In the genomic region with DNA sequence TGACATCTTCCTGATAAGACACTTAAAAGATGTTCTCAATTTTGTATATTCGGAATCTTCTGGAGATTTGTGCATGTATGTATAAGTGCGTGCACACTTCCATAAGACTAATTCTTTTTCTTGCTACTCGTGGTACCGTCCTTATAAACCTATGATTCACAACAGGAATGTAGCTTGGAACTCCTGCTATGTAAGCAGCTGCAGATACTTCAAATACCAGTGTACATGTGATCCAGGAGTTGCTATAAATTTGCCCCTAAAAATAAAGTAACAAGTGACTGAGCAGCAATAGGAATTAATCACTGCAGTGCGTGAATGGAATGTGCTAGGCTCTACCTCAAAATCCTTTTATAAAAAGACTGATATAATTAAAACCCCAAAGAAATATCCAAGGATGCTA, we compare ENCODE assay signal across 15 cellular contexts.
DNase-seq lines count a peak whose midpoint lies in the region; ATAC-seq, FAIRE-seq and TF ChIP-seq lines count a peak whose summit lies in the region.
"Had no signal": no experiment of that assay in that cellular context is flagged by ENCODE, and none has a peak within 500 bp of the region (broad histone marks: within the 10 kb centered on the region; RNA-seq: fewer than 3 reads in every experiment).

No MANE protein-coding gene starts in this region.

- H3K4me1 ChIP-seq in right atrium auricular region (no peaks in the 10 kb centered on the region), astrocyte (ENCODE audit: insufficient read depth, low read length) (peaks cover 4% of the 10 kb centered on the region), left ventricle myocardium inferior (peaks cover 10% of the 10 kb centered on the region), upper lobe of right lung (no peaks in the 10 kb centered on the region)

- H3K36me3 Mint-ChIP-seq in astrocyte (ENCODE audit: low read depth, unreplicated experiment) = no peaks in the 10 kb centered on the region
- H3K36me3 Mint-ChIP-seq in naive thymus-derived CD8-positive, alpha-beta T cell = peaks cover 0 to 24% (median 0%) of the 10 kb centered on the region in 3 donors
- peaks cover 5% of the 10 kb centered on the region for H3K36me3 Mint-ChIP-seq in activated CD4-positive, alpha-beta memory T cell treated with anti-CD3 and anti-CD28 coated beads for 36 hours

- H3K27me3 Mint-ChIP-seq in astrocyte (ENCODE audit: low read depth, unreplicated experiment) = no peaks in the 10 kb centered on the region
- H3K27me3 Mint-ChIP-seq in naive thymus-derived CD8-positive, alpha-beta T cell = no peaks in the 10 kb centered on the region
- no peaks in the 10 kb centered on the region for H3K27me3 Mint-ChIP-seq in activated CD4-positive, alpha-beta memory T cell treated with anti-CD3 and anti-CD28 coated beads for 36 hours

- H3K9ac ChIP-seq in astrocyte (ENCODE audit: low read length) = no peak overlapping the region

- H3K27ac ChIP-seq in right atrium auricular region (peak overlapping the region in 1 of 2 donors; percentile 14), astrocyte (ENCODE audit: low read depth, low read length) (peak overlapping the region; percentile 43), left ventricle myocardium inferior (replicated peaks) (peak overlapping the region; percentile 4), upper lobe of right lung (no peak overlapping the region)
- H3K27ac ChIP-seq: heart left ventricle had no signal

- DNase-seq in Right ventricle myocardium inferior (ENCODE audit: missing footprints) (no peak), right atrium auricular region (ENCODE audit: low spot score) (no peak), astrocyte (ENCODE audit: low read depth) (peak; percentile 95), left ventricle myocardium inferior (no peak), upper lobe of right lung (no peak)
- no peak for DNase-seq in naive thymus-derived CD8-positive, alpha-beta T cell
- DNase-seq in activated CD4-positive, alpha-beta memory T cell treated with anti-CD3 and anti-CD28 coated beads for 36 hours = no peak
- DNase-seq: 8988T; activated T-cell treated with anti-CD3 and anti-CD28 coated beads, Interleukin-2, amount 50 U/mL, for 48 hours; heart left ventricle; midbrain; NCI-H510A; retina; substantia nigra had no signal

- ATAC-seq in Right ventricle myocardium inferior = peak; percentile 34
- peak; percentile 70 for ATAC-seq in upper lobe of right lung
- no peak for ATAC-seq in naive thymus-derived CD8-positive, alpha-beta T cell
- ATAC-seq in HG02642 (IDR thresholded peaks at IDR 0.05; ENCODE audit: poor library complexity, unreplicated experiment) = no peak

- no peak for FAIRE-seq in astrocyte (lab: Jason Lieb, UNC)

- H3K9me3 ChIP-seq in right atrium auricular region (no peaks in the 10 kb centered on the region), astrocyte (ENCODE audit: insufficient read depth, low read depth, low read length) (no peaks in the 10 kb centered on the region), left ventricle myocardium inferior (replicated peaks) (peaks cover 14% of the 10 kb centered on the region), upper lobe of right lung (no peaks in the 10 kb centered on the region)

- H3K4me3 Mint-ChIP-seq in astrocyte (ENCODE audit: unreplicated experiment) = no peak overlapping the region
- H3K4me3 Mint-ChIP-seq in naive thymus-derived CD8-positive, alpha-beta T cell = no peak overlapping the region
- no peak overlapping the region for H3K4me3 Mint-ChIP-seq in activated CD4-positive, alpha-beta memory T cell treated with anti-CD3 and anti-CD28 coated beads for 36 hours

- H3K36me3 ChIP-seq in right atrium auricular region (no peaks in the 10 kb centered on the region), astrocyte (ENCODE audit: insufficient read depth, low read length) (no peaks in the 10 kb centered on the region), left ventricle myocardium inferior (no peaks in the 10 kb centered on the region), upper lobe of right lung (no peaks in the 10 kb centered on the region)
- H3K36me3 ChIP-seq: heart left ventricle had no signal

- H3K27me3 ChIP-seq in right atrium auricular region = no peaks in the 10 kb centered on the region
- H3K27me3 ChIP-seq in astrocyte (ENCODE audit: insufficient read depth, low read length) = no peaks in the 10 kb centered on the region
- H3K27me3 ChIP-seq in left ventricle myocardium inferior (ENCODE audit: low read depth) = no peaks in the 10 kb centered on the region
- no peaks in the 10 kb centered on the region for H3K27me3 ChIP-seq in upper lobe of right lung
- H3K27me3 ChIP-seq: heart left ventricle had no signal

- H3K4me3 ChIP-seq in right atrium auricular region (no peak overlapping the region), astrocyte (ENCODE audit: insufficient read depth, low read depth, low read length) (no peak overlapping the region), left ventricle myocardium inferior (no peak overlapping the region), upper lobe of right lung (no peak overlapping the region)
- H3K4me3 ChIP-seq: heart left ventricle had no signal

- peak overlapping the region; percentile 87 for H3K27ac Mint-ChIP-seq in astrocyte (ENCODE audit: unreplicated experiment)
- no peak overlapping the region for H3K27ac Mint-ChIP-seq in naive thymus-derived CD8-positive, alpha-beta T cell
- H3K27ac Mint-ChIP-seq in activated CD4-positive, alpha-beta memory T cell treated with anti-CD3 and anti-CD28 coated beads for 36 hours = no peak overlapping the region

- CTCF ChIA-PET in activated CD4-positive, alpha-beta memory T cell treated with anti-CD3 and anti-CD28 coated beads for 36 hours (lab: Charles Lee) = interaction anchor here (0.5 kb wide), 1 partner anchor 251 kb away, joined by 3 read pairs; no protein-coding TSS in a partner anchor

- peaks cover 24% of the 10 kb centered on the region for H3K4me1 Mint-ChIP-seq in astrocyte (ENCODE audit: low read depth, unreplicated experiment)
- H3K4me1 Mint-ChIP-seq in naive thymus-derived CD8-positive, alpha-beta T cell = peaks cover 0 to 13% (median 6%) of the 10 kb centered on the region in 4 donors
- peaks cover 14% of the 10 kb centered on the region for H3K4me1 Mint-ChIP-seq in activated CD4-positive, alpha-beta memory T cell treated with anti-CD3 and anti-CD28 coated beads for 36 hours (ENCODE audit: low read depth)

- no peak overlapping the region for H2AFZ ChIP-seq in astrocyte (ENCODE audit: low read depth, low read length)

- no peak for TF ChIP-seq CTCF in right atrium auricular region (IDR thresholded peaks at IDR 0.05)
- TF ChIP-seq CTCF in astrocyte (IDR thresholded peaks at IDR 0.05; ENCODE audit: insufficient read depth, low read depth, low read length) = no peak
- TF ChIP-seq CTCF in left ventricle myocardium inferior (IDR thresholded peaks at IDR 0.05; ENCODE audit: borderline replicate concordance) = no peak
- TF ChIP-seq CTCF in upper lobe of right lung (IDR thresholded peaks at IDR 0.05) = no peak

- H4K20me1 ChIP-seq in astrocyte (ENCODE audit: insufficient read depth, low read length) = no peaks in the 10 kb centered on the region

- intact Hi-C loops in Right ventricle myocardium inferior (cut with DNase I) (no loop called here), left ventricle myocardium inferior (cut with micrococcal nuclease) (no loop called here), upper lobe of right lung (cut with DNase I) (no loop called here)
- intact Hi-C loops in activated CD4-positive, alpha-beta memory T cell treated with anti-CD3 and anti-CD28 coated beads for 36 hours (cut with micrococcal nuclease) = no loop called here

- POLR2A ChIA-PET in naive thymus-derived CD8-positive, alpha-beta T cell (lab: Charles Lee) = no interaction called here
- POLR2A ChIA-PET in activated CD4-positive, alpha-beta memory T cell treated with anti-CD3 and anti-CD28 coated beads for 36 hours (lab: Charles Lee) = no interaction called here

- no peaks in the 10 kb centered on the region for H3K9me3 Mint-ChIP-seq in astrocyte (ENCODE audit: unreplicated experiment)
- H3K9me3 Mint-ChIP-seq in naive thymus-derived CD8-positive, alpha-beta T cell = peaks cover 5 to 22% (median 11%) of the 10 kb centered on the region in 9 donors
- H3K9me3 Mint-ChIP-seq in activated CD4-positive, alpha-beta memory T cell treated with anti-CD3 and anti-CD28 coated beads for 36 hours = peaks cover 15% of the 10 kb centered on the region

- no peaks in the 10 kb centered on the region for H3K79me2 ChIP-seq in astrocyte (ENCODE audit: insufficient read depth, low read length)

- peak overlapping the region; percentile 13 for H3K4me2 ChIP-seq in astrocyte (ENCODE audit: low read length)

Comparison
In these comparisons a context has a peak if more than half of its experiments do, and no peak if none do; other contexts are left out.
1. ATAC-seq: peak in Right ventricle myocardium inferior (single experiment) and upper lobe of right lung (single experiment); none in naive thymus-derived CD8-positive, alpha-beta T cell (0 of 2) and HG02642 (single experiment).